ENCODE assay signal across 8 cellular contexts in genomic region chr5:157563373-157564148, GRCh38. TPM values are rescaled to one million over a fixed set of nuclear protein-coding genes. Genes with fewer than 3 reads are reported as not detected.
DNase-seq lines count a peak whose midpoint lies in the region; ATAC-seq and TF ChIP-seq lines count a peak whose summit lies in the region.

No MANE protein-coding gene starts in this region.

- H3K4me3 ChIP-seq in AG04450 (ENCODE audit: low read depth, low read length) (no peak overlapping the region), Panc1 (ENCODE audit: low read depth in 2 of 2, low read length in 2 of 2) (no peak overlapping the region), neuronal stem cell (ENCODE audit: low read length in 2 of 2) (no peak overlapping the region)

- intact Hi-C loops in Panc1 (cut with micrococcal nuclease; ENCODE audit: unreplicated experiment) = no loop called here

- WGBS in neuronal stem cell (ENCODE audit: extremely low coverage in 2 of 2, insufficient read length in 2 of 2, insufficient replicate concordance in 1 of 2), 2 donors = no CpG with 5 or more reads among the region's 14 CpGs

- no peaks in the 10 kb centered on the region for H3K9me3 ChIP-seq in AG04450 (ENCODE audit: control insufficient read depth, insufficient read depth, low read length)
- no peaks in the 10 kb centered on the region for H3K9me3 ChIP-seq in Panc1 (ENCODE audit: control insufficient read depth, insufficient read depth, low read depth, low read length)
- H3K9me3 ChIP-seq in neuronal stem cell (replicated peaks in 1 of 2; ENCODE audit: control insufficient read depth in 2 of 2, insufficient read depth in 1 of 2, low read depth in 1 of 2, low read length in 2 of 2) = no peaks in the 10 kb centered on the region

- no peak overlapping the region for H3K9ac ChIP-seq in neuronal stem cell (ENCODE audit: low read depth, low read length, poor library complexity)

- no peak overlapping the region for H2BK15ac ChIP-seq in neuronal stem cell (ENCODE audit: low read length)

- H3K23ac ChIP-seq in neuronal stem cell (ENCODE audit: low read depth, low read length, poor library complexity) = peak overlapping the region; percentile 3

- peaks cover 1% of the 10 kb centered on the region for H3K79me1 ChIP-seq in neuronal stem cell (ENCODE audit: low read depth, low read length)

- H3K27me3 Mint-ChIP-seq in stimulated activated naive CD8-positive, alpha-beta T cell treated with anti-CD3 and anti-CD28 coated beads, Interleukin-15, amount 100 ng/mL, for 72 hours = peaks cover 62% of the 10 kb centered on the region

- no peak overlapping the region for H3K14ac ChIP-seq in neuronal stem cell (ENCODE audit: low read length)

- H3K9me3 Mint-ChIP-seq in stimulated activated naive CD8-positive, alpha-beta T cell treated with anti-CD3 and anti-CD28 coated beads, Interleukin-15, amount 100 ng/mL, for 72 hours = no peaks in the 10 kb centered on the region

- no peak overlapping the region for H4K91ac ChIP-seq in neuronal stem cell (ENCODE audit: low read depth, low read length, poor library complexity)

- H3K27ac ChIP-seq in AG04450 (ENCODE audit: low read depth, low read length) = peak overlapping the region; percentile 87
- no peak overlapping the region for H3K27ac ChIP-seq in Panc1 (ENCODE audit: low read length)
- H3K27ac ChIP-seq in neuronal stem cell (replicated peaks; ENCODE audit: low read length) = no peak overlapping the region

- H3K18ac ChIP-seq in neuronal stem cell (ENCODE audit: low read length) = no peak overlapping the region

- H2AFZ ChIP-seq in neuronal stem cell (ENCODE audit: low read length) = no peak overlapping the region

- in situ Hi-C loops in Panc1 (cut with HindIII; ENCODE audit: low pct_unique_long_range_greater_than_20kb, low sequenced_read_pairs) = no loop called here
- in situ Hi-C loops in KBM-7 (cut with MboI; ENCODE audit: low pct_unique_long_range_greater_than_20kb, low sequenced_read_pairs) = no loop called here

- no peaks in the 10 kb centered on the region for H3K27me3 ChIP-seq in AG04450 (ENCODE audit: control insufficient read depth, insufficient read depth, low read length)
- no peaks in the 10 kb centered on the region for H3K27me3 ChIP-seq in Panc1 (ENCODE audit: control insufficient read depth, insufficient read depth, low read length)
- no peaks in the 10 kb centered on the region for H3K27me3 ChIP-seq in neuronal stem cell (ENCODE audit: control insufficient read depth in 3 of 3, insufficient read depth in 3 of 3, low read depth in 1 of 3, low read length in 3 of 3)

- BruUV-seq in Panc1 (replicated peaks; lab: Mats Ljungman, UMichigan) = no TSS peak

- H3K27ac Mint-ChIP-seq in stimulated activated naive CD8-positive, alpha-beta T cell treated with anti-CD3 and anti-CD28 coated beads, Interleukin-15, amount 100 ng/mL, for 72 hours = no peak overlapping the region

- CTCF ChIA-PET in AG04450 (lab: Charles Lee) = no interaction called here
- CTCF ChIA-PET in Panc1 (lab: Charles Lee) = no interaction called here

- no peak overlapping the region for H3K4me2 ChIP-seq in neuronal stem cell (ENCODE audit: insufficient read depth, low read length, poor library complexity, severe bottlenecking)

- TF ChIP-seq CTCF in AG04450 (IDR thresholded peaks at IDR 0.05; ENCODE audit: low read depth, low read length) (no peak), Panc1 (IDR thresholded peaks at IDR 0.05) (no peak)

- H3K4me1 Mint-ChIP-seq in stimulated activated naive CD8-positive, alpha-beta T cell treated with anti-CD3 and anti-CD28 coated beads, Interleukin-15, amount 100 ng/mL, for 72 hours = no peaks in the 10 kb centered on the region

- DNase-seq in AG04450 (ENCODE audit: low read depth, low spot score) = no peak
- DNase-seq in Panc1 (ENCODE audit: low read depth, low spot score) = no peak
- DNase-seq in dermis blood vessel endothelial cell = peak; percentile 48
- no peak for DNase-seq in neuronal stem cell (ENCODE audit: low spot score)
- no peak for DNase-seq in NOMO-1 (lab: John Stamatoyannopoulos, UW; ENCODE audit: unreplicated experiment in 2 of 2)
- no peak for DNase-seq in KBM-7
- no peak for DNase-seq in stimulated activated naive CD8-positive, alpha-beta T cell treated with anti-CD3 and anti-CD28 coated beads, Interleukin-15, amount 100 ng/mL, for 72 hours

- ATAC-seq in Panc1 (peak; percentile 62; the same call in 1 of the 2 replicates), GM18519 (IDR thresholded peaks at IDR 0.05; ENCODE audit: low FRiP score, unreplicated experiment) (no peak)
- ATAC-seq in stimulated activated naive CD8-positive, alpha-beta T cell treated with anti-CD3 and anti-CD28 coated beads, Interleukin-15, amount 100 ng/mL, for 72 hours = no peak

- H2BK120ac ChIP-seq in neuronal stem cell (ENCODE audit: low read depth, low read length) = no peak overlapping the region

- no peak overlapping the region for H3K4ac ChIP-seq in neuronal stem cell (ENCODE audit: low read length)

- no peak overlapping the region for H2BK12ac ChIP-seq in neuronal stem cell (ENCODE audit: low read length)

- no peak overlapping the region for H4K8ac ChIP-seq in neuronal stem cell (ENCODE audit: low read depth, low read length)

- no peak overlapping the region for H3K4me3 Mint-ChIP-seq in stimulated activated naive CD8-positive, alpha-beta T cell treated with anti-CD3 and anti-CD28 coated beads, Interleukin-15, amount 100 ng/mL, for 72 hours

- no peak overlapping the region for H2AK5ac ChIP-seq in neuronal stem cell (ENCODE audit: low read depth, low read length)

- H2BK5ac ChIP-seq in neuronal stem cell (ENCODE audit: low read length) = no peak overlapping the region

- H3K4me1 ChIP-seq in Panc1 (ENCODE audit: control insufficient read depth, insufficient read depth, low read length) (no peaks in the 10 kb centered on the region), neuronal stem cell (ENCODE audit: control insufficient read depth in 2 of 2, insufficient read depth in 1 of 2, low read depth in 1 of 2, low read length in 2 of 2) (peaks cover 10 to 24% of the 10 kb centered on the region in 2 donors)

- H3K36me3 ChIP-seq in Panc1 (ENCODE audit: control insufficient read depth, insufficient read depth, low read length) (no peaks in the 10 kb centered on the region), neuronal stem cell (replicated peaks in 1 of 2; ENCODE audit: control insufficient read depth in 2 of 2, insufficient read depth in 2 of 2, low read length in 2 of 2) (peaks cover 0 to 3% of the 10 kb centered on the region in 2 donors)

- POLR2A ChIA-PET in AG04450 (lab: Yijun Ruan, JAX) = interaction anchor here (0.8 to 1.3 kb wide), 8 partner anchors 8 to 56 kb away, joined by 3 to 8 read pairs (median 4); no protein-coding TSS in a partner anchor
- POLR2A ChIA-PET in Panc1 (lab: Charles Lee) = no interaction called here

RNA-seq across cellular contexts. Expression of gene ADAM19, which starts 12.0 kb away (rescaled TPM):
- 44.7 and 52.4 TPM in 2 replicates for polyA plus RNA-seq in AG04450 (2011; rRNA removed)
- polyA minus RNA-seq in AG04450 (2011; rRNA and poly(A)+ RNA removed) = 95.8 and 112 TPM in 2 replicates
- total RNA-seq in Panc1 (2021; ENCODE audit: unreplicated experiment) (3.5 TPM), dermis blood vessel endothelial cell (30.0 and 43.7 TPM in 2 replicates)
- polyA plus RNA-seq in Panc1 (2012; ENCODE audit: insufficient read length) = 1.7 TPM
- polyA plus RNA-seq in neuronal stem cell (2013, experiment 1 of 2) = 13.3 TPM
- polyA plus RNA-seq in neuronal stem cell (2013, experiment 2 of 2) = 13.9 TPM
